ENCODE assay signal across 13 cellular contexts in genomic region chr7:44608916-44609648, GRCh38. TPM values are rescaled to one million over a fixed set of nuclear protein-coding genes. Genes with fewer than 3 reads are reported as not detected.
DNase-seq lines count a peak whose midpoint lies in the region; ATAC-seq and TF ChIP-seq lines count a peak whose summit lies in the region.
"Had no signal": no experiment of that assay in that cellular context is flagged by ENCODE, and none has a peak within 500 bp of the region (broad histone marks: within the 10 kb centered on the region; RNA-seq: fewer than 3 reads in every experiment).

No MANE protein-coding gene starts in this region.

- H3K27me3 ChIP-seq in H7 (ENCODE audit: control insufficient read depth, insufficient read depth, low read length) (no peaks in the 10 kb centered on the region), sigmoid colon (no peaks in the 10 kb centered on the region)
- H3K27me3 ChIP-seq: foreskin keratinocyte had no signal

- CTCF ChIA-PET in WTC11 (lab: Charles Lee) = no interaction called here

- intact Hi-C loops in sigmoid colon (cut with DNase I) = loop anchor here (5.0 to 10.0 kb wide), 2 partner anchors 278 to 506 kb away; partner anchors contain the start of genes PURB and TBRG4

- TF ChIP-seq POLR2A in sigmoid colon (IDR thresholded peaks at IDR 0.05) = no peak

- peak overlapping the region; percentile 37 for H3K4me3 Mint-ChIP-seq in WTC11
- H3K4me3 Mint-ChIP-seq: natural killer cell treated with Interleukin-12 subunit alpha and Interleukin-12 subunit beta and Interleukin-15 and Interleukin-18, amount 100 ng/mL, for 72 hours had no signal

- H3K27ac Mint-ChIP-seq in WTC11 = peak overlapping the region; percentile 82

- H3K36me3 ChIP-seq in H7 (replicated peaks; ENCODE audit: control insufficient read depth, insufficient read depth, low read length) = no peaks in the 10 kb centered on the region
- H3K36me3 ChIP-seq in sigmoid colon = peaks cover 0 to 2% (median 0%) of the 10 kb centered on the region in 4 donors

- peak overlapping the region in 1 of 4 donors; percentile 36 for H3K27ac ChIP-seq in sigmoid colon
- H3K27ac ChIP-seq: foreskin keratinocyte, SK-N-MC had no signal

- no peaks in the 10 kb centered on the region for H3K9me3 Mint-ChIP-seq in WTC11
- H3K9me3 Mint-ChIP-seq: natural killer cell treated with Interleukin-12 subunit alpha and Interleukin-12 subunit beta and Interleukin-15 and Interleukin-18, amount 100 ng/mL, for 72 hours had no signal

- H3K36me3 Mint-ChIP-seq in WTC11 = no peaks in the 10 kb centered on the region
- H3K36me3 Mint-ChIP-seq: natural killer cell treated with Interleukin-12 subunit alpha and Interleukin-12 subunit beta and Interleukin-15 and Interleukin-18, amount 100 ng/mL, for 72 hours had no signal

- no peaks in the 10 kb centered on the region for H3K9me3 ChIP-seq in sigmoid colon

- no peaks in the 10 kb centered on the region for H3K27me3 Mint-ChIP-seq in WTC11 (ENCODE audit: low read depth)

- H3K4me1 Mint-ChIP-seq in WTC11 = peaks cover 15% of the 10 kb centered on the region

- no peak for TF ChIP-seq EP300 in sigmoid colon (IDR thresholded peaks at IDR 0.05)

- POLR2A ChIA-PET in WTC11 (lab: Charles Lee) = no interaction called here

- TF ChIP-seq CTCF in AG09319 (IDR thresholded peaks at IDR 0.05; ENCODE audit: low read depth, low read length) (no peak), WTC11 (IDR thresholded peaks at IDR 0.05) (no peak), sigmoid colon (IDR thresholded peaks at IDR 0.05) (no peak)

- ATAC-seq in WTC11 = no peak
- no peak for ATAC-seq in HG03521 (IDR thresholded peaks at IDR 0.05; ENCODE audit: unreplicated experiment)
- ATAC-seq: foreskin keratinocyte; natural killer cell treated with Interleukin-12 subunit alpha and Interleukin-12 subunit beta and Interleukin-15 and Interleukin-18, amount 100 ng/mL, for 72 hours had no signal

- H3K4me3 ChIP-seq in H7 (ENCODE audit: insufficient read depth, low read depth, low read length) = no peak overlapping the region
- H3K4me3 ChIP-seq in sigmoid colon = no peak overlapping the region
- H3K4me3 ChIP-seq: SK-N-MC had no signal

- H3K4me1 ChIP-seq in sigmoid colon = peaks cover 0 to 32% (median 25%) of the 10 kb centered on the region in 4 donors
- H3K4me1 ChIP-seq: foreskin keratinocyte had no signal

- WGBS in sigmoid colon, 2 donors = 78 to 88% methylated on average over 14 of the region's 14 CpGs

- DNase-seq in AG09319 (ENCODE audit: extremely low read depth, low read depth) (peak; percentile 37), H7 (peak; percentile 41), WTC11 (ENCODE audit: low spot score) (no peak), hepatic stellate cell (ENCODE audit: low spot score) (peak; percentile 59), NCI-H446 (lab: John Stamatoyannopoulos, UW) (no peak), SIG-M5 (lab: John Stamatoyannopoulos, UW) (no peak), sigmoid colon (no peak)
- DNase-seq: DND-41, NCI-H1417 treated with DMSO at 0.1 percent for 48 hours had no signal

TF ChIP-seq in WTC11, 78 proteins besides CTCF, POLR2A, EP300 and RAD21 (continues in another document):
- TF ChIP-seq ZNF532 (CRISPR knock-in tag; IDR thresholded peaks at IDR 0.05; ENCODE audit: borderline replicate concordance) (no peak), MXD4 (CRISPR knock-in tag; IDR thresholded peaks at IDR 0.05; ENCODE audit: borderline replicate concordance) (no peak), ATF2 (CRISPR knock-in tag; IDR thresholded peaks at IDR 0.05; ENCODE audit: borderline replicate concordance, low read depth) (no peak), JAZF1 (CRISPR knock-in tag; IDR thresholded peaks at IDR 0.05) (no peak), TEAD1 (CRISPR knock-in tag; IDR thresholded peaks at IDR 0.05) (no peak), KAT7 (CRISPR knock-in tag; IDR thresholded peaks at IDR 0.05; ENCODE audit: borderline replicate concordance) (no peak), STAT6 (CRISPR knock-in tag; conservative IDR thresholded peaks at IDR 0.05; ENCODE audit: low read depth) (no peak), EMX1 (CRISPR knock-in tag; IDR thresholded peaks at IDR 0.05) (no peak), FOXJ3 (CRISPR knock-in tag; IDR thresholded peaks at IDR 0.05; ENCODE audit: borderline replicate concordance) (no peak), IRF2 (CRISPR knock-in tag; IDR thresholded peaks at IDR 0.05; ENCODE audit: borderline replicate concordance, low read depth) (no peak), CREB1 (CRISPR knock-in tag; IDR thresholded peaks at IDR 0.05) (no peak), OVOL2 (CRISPR knock-in tag; IDR thresholded peaks at IDR 0.05; ENCODE audit: borderline replicate concordance) (no peak), TCF7 (CRISPR knock-in tag; IDR thresholded peaks at IDR 0.05; ENCODE audit: low read depth) (no peak), ATF1 (CRISPR knock-in tag; IDR thresholded peaks at IDR 0.05) (no peak), ZNF121 (CRISPR knock-in tag; IDR thresholded peaks at IDR 0.05) (no peak), SP1 (CRISPR knock-in tag; conservative IDR thresholded peaks at IDR 0.05) (no peak)

RNA-seq across cellular contexts. Expression of gene OGDH, which starts 2.7 kb away (rescaled TPM):
- total RNA-seq in H7 (2014; rRNA removed; shearing (Covaris generic)) = 63.1 and 71.3 TPM in 2 replicates
- total RNA-seq in WTC11 (2021) (79.6 to 90.5 TPM (median 89.7 TPM) in 3 replicates), sigmoid colon (100 to 1,000 TPM in 2 of 4 donors, 10 to 100 TPM in 2; 65.5 to 102 (median 98.3) TPM)
- polyA plus RNA-seq in sigmoid colon = 10 to 100 TPM; 39.0 to 74.4 (median 68.0) TPM

RNA-seq across cellular contexts. Expression of gene TMED4, which starts 27.1 kb away (rescaled TPM):
- total RNA-seq in H7 (2014; rRNA removed; shearing (Covaris generic)) = 94.4 and 114 TPM in 2 replicates
- 58.6 to 61.9 TPM (median 60.9 TPM) in 3 replicates for total RNA-seq in WTC11 (2021)
- total RNA-seq in sigmoid colon = 100 to 1,000 TPM; 114 to 209 (median 154) TPM
- 10 to 100 TPM; 18.6 to 49.8 (median 20.8) TPM for polyA plus RNA-seq in sigmoid colon

RNA-seq across cellular contexts. Expression of gene DDX56, which starts 35.4 kb away (rescaled TPM):
- 81.2 and 93.4 TPM in 2 replicates for total RNA-seq in H7 (2014; rRNA removed; shearing (Covaris generic))
- 69.4 to 83.1 TPM (median 74.5 TPM) in 3 replicates for total RNA-seq in WTC11 (2021)
- 10 to 100 TPM; 27.8 to 56.1 (median 44.2) TPM for total RNA-seq in sigmoid colon
- polyA plus RNA-seq in sigmoid colon = 10 to 100 TPM; 14.6 to 60.5 (median 19.2) TPM

Comparison
In these comparisons a context has a peak if more than half of its experiments do, and no peak if none do; other contexts are left out.
1. DNase-seq: peak in AG09319 (single experiment), H7 (single experiment) and hepatic stellate cell (single experiment); none in WTC11 (single experiment), NCI-H446 (0 of 2), SIG-M5 (single experiment) and sigmoid colon (single experiment).